Comparison of ENCODE assay signal across 9 cellular contexts in the genomic region with DNA sequence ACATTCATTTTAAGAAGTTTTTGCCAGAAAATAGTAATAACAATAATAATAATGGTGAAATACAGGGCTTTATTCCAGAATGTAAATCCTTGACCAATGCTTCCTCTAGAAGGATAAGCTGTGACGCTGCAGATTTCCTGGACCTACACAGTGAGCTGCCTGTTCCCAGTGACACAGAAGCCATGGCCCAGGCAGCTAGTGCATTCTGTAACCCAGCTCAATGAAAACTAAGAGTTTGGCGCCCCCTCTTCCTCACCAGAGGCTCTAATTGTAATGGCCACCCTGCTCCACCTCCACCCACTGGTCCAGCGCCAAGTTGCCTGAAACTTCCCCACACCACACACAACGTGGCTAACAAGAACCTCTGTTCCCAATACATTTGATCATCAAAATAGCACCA.
DNase-seq lines count a peak whose midpoint lies in the region; ATAC-seq lines count a peak whose summit lies in the region.
"Had no signal": no experiment of that assay in that cellular context is flagged by ENCODE, and none has a peak within 500 bp of the region (broad histone marks: within the 10 kb centered on the region; RNA-seq: fewer than 3 reads in every experiment).

No MANE protein-coding gene starts in this region.

- no peaks in the 10 kb centered on the region for H3K4me1 Mint-ChIP-seq in stimulated activated memory B cell treated with anti-CD40 and anti-IgM and Interleukin-4, amounts not matched to agents 10 μg/mL and 1 μg/mL and 100 μg/mL, for 72 hours
- H3K4me1 Mint-ChIP-seq in activated T-cell treated with anti-CD3 and anti-CD28 coated beads, Interleukin-2, amount 50 U/mL, for 72 hours (ENCODE audit: low read depth): no peaks in the 10 kb centered on the region
- H3K4me1 Mint-ChIP-seq: brain had no signal

- DNase-seq in COR-L47 (lab: John Stamatoyannopoulos, UW) (peak; percentile 31), RKO (ENCODE audit: low spot score) (peak; percentile 53), cardiac septum (ENCODE audit: low spot score) (peak; percentile 77), DMS153 (lab: John Stamatoyannopoulos, UW) (no peak)
- no peak for DNase-seq in activated T-cell treated with anti-CD3 and anti-CD28 coated beads, Interleukin-2, amount 50 U/mL, for 72 hours

- no peaks in the 10 kb centered on the region for H3K27me3 Mint-ChIP-seq in stimulated activated memory B cell treated with anti-CD40 and anti-IgM and Interleukin-4, amounts not matched to agents 10 μg/mL and 1 μg/mL and 100 μg/mL, for 72 hours
- H3K27me3 Mint-ChIP-seq in activated T-cell treated with anti-CD3 and anti-CD28 coated beads, Interleukin-2, amount 50 U/mL, for 72 hours (ENCODE audit: low read depth): peaks cover 7% of the 10 kb centered on the region
- H3K27me3 Mint-ChIP-seq: brain had no signal

- H3K4me3 Mint-ChIP-seq in stimulated activated memory B cell treated with anti-CD40 and anti-IgM and Interleukin-4, amounts not matched to agents 10 μg/mL and 1 μg/mL and 100 μg/mL, for 72 hours: no peak overlapping the region
- no peak overlapping the region for H3K4me3 Mint-ChIP-seq in activated T-cell treated with anti-CD3 and anti-CD28 coated beads, Interleukin-2, amount 50 U/mL, for 72 hours
- H3K4me3 Mint-ChIP-seq: brain had no signal

- intact Hi-C loops in cardiac septum (cut with DNase I): no loop called here

- ATAC-seq in GM21825 (IDR thresholded peaks at IDR 0.05; ENCODE audit: unreplicated experiment): peak; percentile 55
- ATAC-seq in stimulated activated memory B cell treated with anti-CD40 and anti-IgM and Interleukin-4, amounts not matched to agents 10 μg/mL and 1 μg/mL and 100 μg/mL, for 72 hours: peak; percentile 64
- no peak for ATAC-seq in GM18868 (IDR thresholded peaks at IDR 0.05; ENCODE audit: unreplicated experiment)
- no peak for ATAC-seq in activated T-cell treated with anti-CD3 and anti-CD28 coated beads, Interleukin-2, amount 50 U/mL, for 72 hours (replicated peaks in 1 of 2)

- H3K27ac Mint-ChIP-seq in stimulated activated memory B cell treated with anti-CD40 and anti-IgM and Interleukin-4, amounts not matched to agents 10 μg/mL and 1 μg/mL and 100 μg/mL, for 72 hours: no peak overlapping the region
- no peak overlapping the region for H3K27ac Mint-ChIP-seq in activated T-cell treated with anti-CD3 and anti-CD28 coated beads, Interleukin-2, amount 50 U/mL, for 72 hours

- H3K9me3 Mint-ChIP-seq in stimulated activated memory B cell treated with anti-CD40 and anti-IgM and Interleukin-4, amounts not matched to agents 10 μg/mL and 1 μg/mL and 100 μg/mL, for 72 hours: no peaks in the 10 kb centered on the region
- no peaks in the 10 kb centered on the region for H3K9me3 Mint-ChIP-seq in activated T-cell treated with anti-CD3 and anti-CD28 coated beads, Interleukin-2, amount 50 U/mL, for 72 hours

- H3K36me3 Mint-ChIP-seq in stimulated activated memory B cell treated with anti-CD40 and anti-IgM and Interleukin-4, amounts not matched to agents 10 μg/mL and 1 μg/mL and 100 μg/mL, for 72 hours: no peaks in the 10 kb centered on the region
- no peaks in the 10 kb centered on the region for H3K36me3 Mint-ChIP-seq in activated T-cell treated with anti-CD3 and anti-CD28 coated beads, Interleukin-2, amount 50 U/mL, for 72 hours (ENCODE audit: insufficient read depth in 2 of 2)
- H3K36me3 Mint-ChIP-seq: brain had no signal

Comparison
In these comparisons a context has a peak if more than half of its experiments do, and no peak if none do; other contexts are left out.
1. DNase-seq: peak in COR-L47 (single experiment), RKO (single experiment) and cardiac septum (single experiment); none in DMS153 (single experiment) and activated T-cell treated with anti-CD3 and anti-CD28 coated beads, Interleukin-2, amount 50 U/mL, for 72 hours (0 of 2).
2. ATAC-seq: peak in GM21825 (single experiment) and stimulated activated memory B cell treated with anti-CD40 and anti-IgM and Interleukin-4, amounts not matched to agents 10 μg/mL and 1 μg/mL and 100 μg/mL, for 72 hours (single experiment); none in GM18868 (single experiment) and activated T-cell treated with anti-CD3 and anti-CD28 coated beads, Interleukin-2, amount 50 U/mL, for 72 hours (0 of 2).